ENCODE assay signal across 23 cellular contexts in genomic region chr9:134049236-134049635, GRCh38. TPM values are rescaled to one million over a fixed set of nuclear protein-coding genes. Genes with fewer than 3 reads are reported as not detected.
A peak's percentile ranks its signal among the peaks of the same experiment; 100 is the strongest.
DNase-seq lines count a peak whose midpoint lies in the region; ATAC-seq and TF ChIP-seq lines count a peak whose summit lies in the region.
"Had no signal": no experiment of that assay in that cellular context is flagged by ENCODE, and none has a peak within 500 bp of the region (broad histone marks: within the 10 kb centered on the region; RNA-seq: fewer than 3 reads in every experiment).

No MANE protein-coding gene starts in this region.

- H3K9me3 ChIP-seq in RWPE2 (ENCODE audit: severe bottlenecking) (no peaks in the 10 kb centered on the region), heart left ventricle (no peaks in the 10 kb centered on the region), testis (no peaks in the 10 kb centered on the region)
- H3K9me3 ChIP-seq: Caco-2, left lung had no signal

- ATAC-seq in RWPE2 (ENCODE audit: low read depth) (peak; percentile 12; the same call in 2 of the 3 replicates), heart left ventricle (peak; percentile 86 to 95 (median 92)), omental fat pad (ENCODE audit: low FRiP score) (no peak), GM21381 (IDR thresholded peaks at IDR 0.05; ENCODE audit: unreplicated experiment) (no peak)
- ATAC-seq: left lung; stimulated activated effector memory CD8-positive, alpha-beta T cell treated with anti-CD3 and anti-CD28 coated beads, Interleukin-12 subunit alpha, Interleukin-12 subunit beta, amount 100 ng/mL, for 72 hours had no signal

- H3K4me3 ChIP-seq in RWPE2 (ENCODE audit: severe bottlenecking) = no peak overlapping the region
- no peak overlapping the region for H3K4me3 ChIP-seq in heart left ventricle
- H3K4me3 ChIP-seq in testis = no peak overlapping the region
- H3K4me3 ChIP-seq: GM23248, left lung had no signal

- 45 to 76% (median 65%) methylated on average over 15 to 20 of the region's 20 CpGs for WGBS in heart left ventricle, 4 donors
- WGBS in testis, 2 donors = 76 to 78% methylated on average over 7 to 20 of the region's 20 CpGs

- DNase-seq in RWPE2 (ENCODE audit: low spot score) (no peak), heart left ventricle (peak; percentile 73 to 90 (median 84)), myocyte (ENCODE audit: low read depth) (peak; percentile 81), testis (peak; percentile 65), omental fat pad (ENCODE audit: low spot score) (no peak)
- DNase-seq in stimulated activated CD4-positive, alpha-beta T cell treated with anti-CD3 and anti-CD28 coated beads, Interleukin-12 subunit alpha, Interleukin-12 subunit beta, amount 100 ng/mL, for 4 hours = no peak
- no peak for DNase-seq in stimulated activated CD4-positive, alpha-beta T cell treated with anti-CD3 and anti-CD28 coated beads, Interleukin-4, amount 100 ng/mL, for 4 hours
- DNase-seq: activated CD4-positive, alpha-beta T cell treated with anti-CD3 and anti-CD28 coated beads, Interleukin-2, amount 50 U/mL, for 1 hour; activated CD8-positive, alpha-beta memory T cell treated with anti-CD3 and anti-CD28 coated beads, Interleukin-2, amount 50 U/mL, for 48 hours; activated effector memory CD4-positive, alpha-beta T cell treated with Interleukin-2 at 50 U/mL for 16 hours; Caco-2; EL; erythroblast; GM23248; KBM-7; NCI-H187 treated with DMSO at 0.1 percent for 48 hours; NCI-H510A; RPMI8226; SW 1271 had no signal

- intact Hi-C loops in heart left ventricle (cut with DNase I) (no loop called here), testis (cut with DNase I; ENCODE audit: low total_unique reads) (no loop called here)

- no peak overlapping the region for H3K27ac ChIP-seq in RWPE2 (ENCODE audit: poor library complexity, severe bottlenecking)
- H3K27ac ChIP-seq in heart left ventricle = peak overlapping the region in 6 of 12 donors; percentile 2 to 68 (median 36)
- H3K27ac ChIP-seq in testis = no peak overlapping the region
- H3K27ac ChIP-seq: GM23248, left lung, parathyroid adenoma had no signal

- H3K4me1 ChIP-seq in RWPE2 (ENCODE audit: insufficient read depth, poor library complexity, severe bottlenecking) = no peaks in the 10 kb centered on the region
- peaks cover 0 to 28% (median 8%) of the 10 kb centered on the region in 12 donors for H3K4me1 ChIP-seq in heart left ventricle
- H3K4me1 ChIP-seq in testis = peaks cover 8% of the 10 kb centered on the region
- H3K4me1 ChIP-seq: Caco-2, parathyroid adenoma had no signal

- no peak for TF ChIP-seq CTCF in RWPE2 (IDR thresholded peaks at IDR 0.05; ENCODE audit: poor library complexity, severe bottlenecking)
- no peak for TF ChIP-seq CTCF in heart left ventricle (IDR thresholded peaks at IDR 0.05)
- TF ChIP-seq CTCF in testis (IDR thresholded peaks at IDR 0.05) = no peak
- TF ChIP-seq CTCF in omental fat pad (IDR thresholded peaks at IDR 0.05) = no peak

- peaks cover 65% of the 10 kb centered on the region for H3K36me3 ChIP-seq in RWPE2 (ENCODE audit: low read depth)
- peaks cover 0 to 93% (median 87%) of the 10 kb centered on the region in 9 donors for H3K36me3 ChIP-seq in heart left ventricle
- no peaks in the 10 kb centered on the region for H3K36me3 ChIP-seq in testis (ENCODE audit: low read depth, missing control alignments)

- H3K27me3 ChIP-seq in RWPE2 (ENCODE audit: insufficient read depth, poor library complexity, severe bottlenecking) (no peaks in the 10 kb centered on the region), heart left ventricle (no peaks in the 10 kb centered on the region), testis (no peaks in the 10 kb centered on the region)
- H3K27me3 ChIP-seq: left lung had no signal

- TF ChIP-seq POLR2A in heart left ventricle (IDR thresholded peaks at IDR 0.05) = no peak
- TF ChIP-seq POLR2A in testis (IDR thresholded peaks at IDR 0.05) = no peak

RNA-seq across cellular contexts. Expression of gene BRD3, which starts 18.6 kb away (rescaled TPM):
- total RNA-seq in heart left ventricle (10 to 100 TPM; 14.0 to 37.3 (median 29.3) TPM), myocyte (14.2 and 19.0 TPM in 2 replicates), testis (10 to 100 TPM; 44.3 to 64.5 TPM), omental fat pad (10 to 100 TPM; 13.7 to 39.9 (median 18.7) TPM)
- polyA plus RNA-seq in heart left ventricle (10 to 100 TPM; 10.3 to 10.9 TPM), testis (ENCODE audit: insufficient read depth, low read depth, low replicate concordance) (30.2 TPM)
- 19.3 TPM for polyA plus RNA-seq in myocyte (2012)

RNA-seq across cellular contexts. Expression of gene BRD3OS, which starts 24.0 kb away (rescaled TPM):
- total RNA-seq in heart left ventricle (10 to 100 TPM in 4 of 9 donors, 1 to 10 TPM in 5; 5.3 to 13.8 (median 9.3) TPM), myocyte (10.5 and 13.4 TPM in 2 replicates), testis (10 to 100 TPM; 18.9 to 19.0 TPM), omental fat pad (10 to 100 TPM in 2 of 4 donors, 1 to 10 TPM in 2; 8.8 to 18.3 (median 12.9) TPM)
- polyA plus RNA-seq in heart left ventricle (1 to 10 TPM; 1.8 to 8.9 TPM), testis (ENCODE audit: insufficient read depth, low read depth, low replicate concordance) (29.5 TPM)
- polyA plus RNA-seq in myocyte (2012) = 25.6 TPM

RNA-seq across cellular contexts. Expression of gene VAV2, which starts 57.1 kb away (rescaled TPM):
- total RNA-seq in heart left ventricle (1 to 10 TPM; 3.4 to 9.9 (median 5.3) TPM), myocyte (7.5 and 10.4 TPM in 2 replicates), testis (10 to 100 TPM; 12.2 to 14.1 TPM), omental fat pad (10 to 100 TPM in 1 of 4 donors, 1 to 10 TPM in 3; 4.0 to 10.9 (median 6.2) TPM)
- polyA plus RNA-seq in heart left ventricle (1 to 10 TPM; 3.3 to 6.5 TPM), testis (ENCODE audit: insufficient read depth, low read depth, low replicate concordance) (11.0 TPM)
- polyA plus RNA-seq in myocyte (2012) = 20.6 TPM

Comparison
In these comparisons a context has a peak if more than half of its experiments do, and no peak if none do; other contexts are left out.
1. ATAC-seq: peak in RWPE2 (single experiment) and heart left ventricle (4 of 4); none in omental fat pad (single experiment) and GM21381 (single experiment).
2. DNase-seq: peak in heart left ventricle (5 of 5), myocyte (single experiment) and testis (single experiment); none in RWPE2 (single experiment), stimulated activated CD4-positive, alpha-beta T cell treated with anti-CD3 and anti-CD28 coated beads, Interleukin-12 subunit alpha, Interleukin-12 subunit beta, amount 100 ng/mL, for 4 hours (single experiment), stimulated activated CD4-positive, alpha-beta T cell treated with anti-CD3 and anti-CD28 coated beads, Interleukin-4, amount 100 ng/mL, for 4 hours (0 of 2) and omental fat pad (single experiment).